Comparison of ENCODE assay signal across 1 cellular context in the genomic region with DNA sequence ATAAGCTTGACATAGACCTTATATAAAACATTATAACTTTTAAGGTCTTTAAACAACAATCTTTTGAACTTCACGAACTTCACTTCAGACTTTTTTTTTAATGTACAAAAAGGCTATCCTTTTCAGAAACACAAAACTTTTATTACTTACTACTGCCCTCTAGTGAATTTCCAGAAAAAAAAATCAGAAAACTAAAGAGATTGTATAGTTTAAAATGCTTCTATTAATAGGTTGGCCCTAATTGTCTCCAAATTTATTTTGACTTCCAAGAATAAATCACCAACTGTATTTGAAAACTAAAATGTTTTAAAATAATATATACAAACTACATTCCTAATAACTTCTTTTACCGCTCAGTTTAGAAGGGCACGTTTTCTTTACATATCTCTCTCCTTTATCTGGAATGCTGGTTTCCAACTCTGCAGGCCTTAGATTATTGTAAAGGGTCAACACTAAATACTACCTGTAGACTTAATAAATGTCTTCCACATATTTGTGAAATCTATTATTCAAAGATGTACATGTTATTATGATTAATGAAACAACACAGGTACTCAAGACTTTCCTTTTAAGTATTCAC.
TF ChIP-seq lines count a peak whose summit lies in the region.

No MANE protein-coding gene starts in this region.

TF ChIP-seq in liver, 16 proteins besides CTCF, POLR2A, EP300 and RAD21 (continued from another document):
- TF ChIP-seq, protein P1, sequence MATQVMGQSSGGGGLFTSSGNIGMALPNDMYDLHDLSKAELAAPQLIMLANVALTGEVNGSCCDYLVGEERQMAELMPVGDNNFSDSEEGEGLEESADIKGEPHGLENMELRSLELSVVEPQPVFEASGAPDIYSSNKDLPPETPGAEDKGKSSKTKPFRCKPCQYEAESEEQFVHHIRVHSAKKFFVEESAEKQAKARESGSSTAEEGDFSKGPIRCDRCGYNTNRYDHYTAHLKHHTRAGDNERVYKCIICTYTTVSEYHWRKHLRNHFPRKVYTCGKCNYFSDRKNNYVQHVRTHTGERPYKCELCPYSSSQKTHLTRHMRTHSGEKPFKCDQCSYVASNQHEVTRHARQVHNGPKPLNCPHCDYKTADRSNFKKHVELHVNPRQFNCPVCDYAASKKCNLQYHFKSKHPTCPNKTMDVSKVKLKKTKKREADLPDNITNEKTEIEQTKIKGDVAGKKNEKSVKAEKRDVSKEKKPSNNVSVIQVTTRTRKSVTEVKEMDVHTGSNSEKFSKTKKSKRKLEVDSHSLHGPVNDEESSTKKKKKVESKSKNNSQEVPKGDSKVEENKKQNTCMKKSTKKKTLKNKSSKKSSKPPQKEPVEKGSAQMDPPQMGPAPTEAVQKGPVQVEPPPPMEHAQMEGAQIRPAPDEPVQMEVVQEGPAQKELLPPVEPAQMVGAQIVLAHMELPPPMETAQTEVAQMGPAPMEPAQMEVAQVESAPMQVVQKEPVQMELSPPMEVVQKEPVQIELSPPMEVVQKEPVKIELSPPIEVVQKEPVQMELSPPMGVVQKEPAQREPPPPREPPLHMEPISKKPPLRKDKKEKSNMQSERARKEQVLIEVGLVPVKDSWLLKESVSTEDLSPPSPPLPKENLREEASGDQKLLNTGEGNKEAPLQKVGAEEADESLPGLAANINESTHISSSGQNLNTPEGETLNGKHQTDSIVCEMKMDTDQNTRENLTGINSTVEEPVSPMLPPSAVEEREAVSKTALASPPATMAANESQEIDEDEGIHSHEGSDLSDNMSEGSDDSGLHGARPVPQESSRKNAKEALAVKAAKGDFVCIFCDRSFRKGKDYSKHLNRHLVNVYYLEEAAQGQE (IDR thresholded peaks at IDR 0.05): no peak
- TF ChIP-seq, protein P2, sequence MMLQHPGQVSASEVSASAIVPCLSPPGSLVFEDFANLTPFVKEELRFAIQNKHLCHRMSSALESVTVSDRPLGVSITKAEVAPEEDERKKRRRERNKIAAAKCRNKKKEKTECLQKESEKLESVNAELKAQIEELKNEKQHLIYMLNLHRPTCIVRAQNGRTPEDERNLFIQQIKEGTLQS (IDR thresholded peaks at IDR 0.05): no peak
- no peak for TF ChIP-seq YY1 (IDR thresholded peaks at IDR 0.05)
